In genomic region chr1:28371011-28371378, GRCh38 we compare ENCODE assay signal across 1 cellular context.
TF ChIP-seq lines count a peak whose summit lies in the region.

No MANE protein-coding gene starts in this region.

TF ChIP-seq in GM23338, 12 proteins besides CTCF, POLR2A, EP300 and RAD21 (continued from another document):
- TF ChIP-seq ZNF462 (CRISPR knock-in tag; IDR thresholded peaks at IDR 0.05) (no peak), NANOG (IDR thresholded peaks at IDR 0.05; ENCODE audit: borderline replicate concordance) (no peak), ZNF114 (CRISPR knock-in tag; IDR thresholded peaks at IDR 0.05) (no peak), EZH2phosphoT487 (IDR thresholded peaks at IDR 0.05; ENCODE audit: unreplicated experiment) (no peak), ETS1 (IDR thresholded peaks at IDR 0.05) (no peak), POLR2AphosphoS5 (IDR thresholded peaks at IDR 0.05; ENCODE audit: low read depth) (no peak), JUNB (IDR thresholded peaks at IDR 0.05; ENCODE audit: unreplicated experiment) (no peak)
